In genomic region chr15:35560258-35560657, GRCh38 we compare ENCODE assay signal across 34 cellular contexts.
"Had no signal": no experiment of that assay in that cellular context is flagged by ENCODE, and none has a peak within 500 bp of the region (broad histone marks: within the 10 kb centered on the region; RNA-seq: fewer than 3 reads in every experiment).

No MANE protein-coding gene starts in this region.

- ATAC-seq: activated CD8-positive, alpha-beta T cell treated with anti-CD3 and anti-CD28 coated beads for 36 hours; activated naive CD4-positive, alpha-beta T cell treated with anti-CD3 and anti-CD28 coated beads, Interleukin-2, amount 50 U/mL, for 72 hours; activated T-cell treated with anti-CD3 and anti-CD28 coated beads, Interleukin-2, amount 50 U/mL, for 4 hours; activated T-cell treated with anti-CD3 and anti-CD28 coated beads, Interleukin-2, amount 50 U/mL, for 72 hours; activated T-helper 17 cell treated with anti-CD3 and anti-CD28 coated beads, Interleukin-2, amount 50 U/mL, for 72 hours had no signal

- FAIRE-seq: TTC549 had no signal

- H3K27me3 Mint-ChIP-seq: activated B cell treated with CpG ODN at 0.5 μM for 24 hours; activated CD4-positive, alpha-beta memory T cell treated with anti-CD3 and anti-CD28 coated beads for 36 hours; activated CD4-positive, alpha-beta T cell treated with anti-CD3 and anti-CD28 coated beads, Interleukin-2, amount 10 ng/mL, durations not matched to agents 24 days and 14 days; activated CD8-positive, alpha-beta T cell treated with anti-CD3 and anti-CD28 coated beads for 36 hours; activated naive CD8-positive, alpha-beta T cell treated with anti-CD3 and anti-CD28 coated beads for 36 hours; activated T-helper 17 cell treated with anti-CD3 and anti-CD28 coated beads, Interleukin-2, amount 50 U/mL, for 72 hours; brain had no signal

- H3K9me3 Mint-ChIP-seq: activated B cell treated with CpG ODN at 0.5 μM for 24 hours; activated CD4-positive, alpha-beta memory T cell treated with anti-CD3 and anti-CD28 coated beads for 36 hours; activated CD4-positive, alpha-beta T cell treated with anti-CD3 and anti-CD28 coated beads, Interleukin-2, amount 10 ng/mL, durations not matched to agents 24 days and 14 days; activated CD8-positive, alpha-beta T cell treated with anti-CD3 and anti-CD28 coated beads for 36 hours; activated naive CD4-positive, alpha-beta T cell treated with anti-CD3 and anti-CD28 coated beads for 36 hours; activated naive CD4-positive, alpha-beta T cell treated with anti-CD3 and anti-CD28 coated beads, Interleukin-2, amount 50 U/mL, for 72 hours; activated naive CD8-positive, alpha-beta T cell treated with anti-CD3 and anti-CD28 coated beads for 36 hours; activated T-cell treated with anti-CD3 and anti-CD28 coated beads, Interleukin-2, amount 50 U/mL, for 4 hours; activated T-helper 1 cell treated with anti-CD3 and anti-CD28 coated beads, Interleukin-12 subunit alpha, Interleukin-12 subunit beta, Interleukin-2, Interleukin-4 antibody, amounts not matched to agents 30 ng/mL and 10 ng/mL and 1 ng/mL, durations not matched to agents 14 hours and 24 hours and 36 hours; activated T-helper 17 cell treated with anti-CD3 and anti-CD28 coated beads, Interleukin-2, amount 50 U/mL, for 72 hours; T-helper 1 cell treated with Interleukin-12 subunit alpha and Interleukin-12 subunit beta and Interleukin-4 antibody, amounts not matched to agents 30 μg/mL and 1 μg/mL, for 36 hours; T-helper 2 cell treated with Interferon-gamma antibody and Interleukin-4, amounts not matched to agents 5 μg/mL and 100 μg/mL, for 36 hours had no signal

- DNase-seq: activated B cell treated with CpG ODN at 0.5 μM for 24 hours; activated CD4-positive, alpha-beta memory T cell treated with anti-CD3 and anti-CD28 coated beads for 36 hours; activated CD4-positive, alpha-beta T cell treated with anti-CD3 and anti-CD28 coated beads for 4 hours; activated CD4-positive, alpha-beta T cell treated with anti-CD3 and anti-CD28 coated beads, Interleukin-2, amount 10 ng/mL, durations not matched to agents 24 days and 14 days; activated CD4-positive, alpha-beta T cell treated with anti-CD3 and anti-CD28 coated beads, Interleukin-2, amount 50 U/mL, for 1 hour; activated CD4-positive, alpha-beta T cell treated with anti-CD3 and anti-CD28 coated beads, Interleukin-2, amount 50 U/mL, for 4 hours; activated CD4-positive, CD25-positive, alpha-beta regulatory T cell treated with anti-CD3 and anti-CD28 coated beads, Interleukin-2, amount 50 U/mL, for 72 hours; activated CD8-positive, alpha-beta memory T cell treated with anti-CD3 and anti-CD28 coated beads, Interleukin-2, amount 50 U/mL, for 4 hours; activated CD8-positive, alpha-beta T cell treated with anti-CD3 and anti-CD28 coated beads for 36 hours; activated effector memory CD4-positive, alpha-beta T cell treated with anti-CD3 and anti-CD28 coated beads, Interleukin-2, amount 50 U/mL, for 16 hours; activated gamma-delta T cell treated with Interleukin-2 at 50 U/mL for 16 hours; activated naive CD4-positive, alpha-beta T cell; activated naive CD4-positive, alpha-beta T cell treated with anti-CD3 and anti-CD28 coated beads for 36 hours; activated naive CD4-positive, alpha-beta T cell treated with anti-CD3 and anti-CD28 coated beads, Interleukin-2, amount 50 U/mL, for 16 hours; activated naive CD8-positive, alpha-beta T cell treated with anti-CD3 and anti-CD28 coated beads for 36 hours; activated T-cell treated with anti-CD3 and anti-CD28 coated beads for 4 hours; activated T-cell treated with anti-CD3 and anti-CD28 coated beads, Interleukin-2, amount 50 U/mL, for 1 hour; activated T-cell treated with anti-CD3 and anti-CD28 coated beads, Interleukin-2, amount 50 U/mL, for 4 hours; activated T-cell treated with anti-CD3 and anti-CD28 coated beads, Interleukin-2, amount 50 U/mL, for 72 hours; amniotic stem cell; aorta; central memory CD4-positive, alpha-beta T cell; T-helper 1 cell; T-helper 2 cell; T-helper 9 cell had no signal

- H3K4me3 Mint-ChIP-seq: activated B cell treated with CpG ODN at 0.5 μM for 24 hours; activated CD4-positive, alpha-beta memory T cell treated with anti-CD3 and anti-CD28 coated beads for 36 hours; activated CD4-positive, alpha-beta T cell treated with anti-CD3 and anti-CD28 coated beads, Interleukin-2, amount 10 ng/mL, durations not matched to agents 24 days and 14 days; activated CD8-positive, alpha-beta T cell treated with anti-CD3 and anti-CD28 coated beads for 36 hours; activated naive CD4-positive, alpha-beta T cell treated with anti-CD3 and anti-CD28 coated beads for 36 hours; activated naive CD8-positive, alpha-beta T cell treated with anti-CD3 and anti-CD28 coated beads for 36 hours; activated T-cell treated with anti-CD3 and anti-CD28 coated beads, Interleukin-2, amount 50 U/mL, for 4 hours; activated T-cell treated with anti-CD3 and anti-CD28 coated beads, Interleukin-2, amount 50 U/mL, for 72 hours; activated T-helper 1 cell treated with anti-CD3 and anti-CD28 coated beads, Interleukin-12 subunit alpha, Interleukin-12 subunit beta, Interleukin-2, Interleukin-4 antibody, amounts not matched to agents 30 ng/mL and 10 ng/mL and 1 ng/mL, durations not matched to agents 14 hours and 24 hours and 36 hours; activated T-helper 17 cell treated with anti-CD3 and anti-CD28 coated beads, Interleukin-2, amount 50 U/mL, for 72 hours; brain; T-helper 1 cell treated with Interleukin-12 subunit alpha and Interleukin-12 subunit beta and Interleukin-4 antibody, amounts not matched to agents 30 μg/mL and 1 μg/mL, for 36 hours; T-helper 2 cell treated with Interferon-gamma antibody and Interleukin-4, amounts not matched to agents 5 μg/mL and 100 μg/mL, for 36 hours had no signal

- H3K36me3 ChIP-seq: adrenal gland had no signal

- H3K27ac ChIP-seq: VCaP had no signal

- H3K4me1 Mint-ChIP-seq: activated B cell treated with CpG ODN at 0.5 μM for 24 hours; activated CD4-positive, alpha-beta T cell treated with anti-CD3 and anti-CD28 coated beads, Interleukin-2, amount 10 ng/mL, durations not matched to agents 24 days and 14 days; activated naive CD8-positive, alpha-beta T cell treated with anti-CD3 and anti-CD28 coated beads for 36 hours; activated T-helper 17 cell treated with anti-CD3 and anti-CD28 coated beads, Interleukin-2, amount 50 U/mL, for 72 hours; brain had no signal

- H3K36me3 Mint-ChIP-seq: activated CD4-positive, alpha-beta memory T cell treated with anti-CD3 and anti-CD28 coated beads for 36 hours; activated naive CD4-positive, alpha-beta T cell treated with anti-CD3 and anti-CD28 coated beads, Interleukin-2, amount 50 U/mL, for 72 hours; activated naive CD8-positive, alpha-beta T cell treated with anti-CD3 and anti-CD28 coated beads for 36 hours; brain had no signal

- H3K27ac Mint-ChIP-seq: activated B cell treated with CpG ODN at 0.5 μM for 24 hours; activated CD4-positive, alpha-beta memory T cell treated with anti-CD3 and anti-CD28 coated beads for 36 hours; activated CD4-positive, alpha-beta T cell treated with anti-CD3 and anti-CD28 coated beads, Interleukin-2, amount 10 ng/mL, durations not matched to agents 24 days and 14 days; activated CD8-positive, alpha-beta T cell treated with anti-CD3 and anti-CD28 coated beads for 36 hours; activated naive CD4-positive, alpha-beta T cell treated with anti-CD3 and anti-CD28 coated beads for 36 hours; activated naive CD4-positive, alpha-beta T cell treated with anti-CD3 and anti-CD28 coated beads, Interleukin-2, amount 50 U/mL, for 72 hours; activated naive CD8-positive, alpha-beta T cell treated with anti-CD3 and anti-CD28 coated beads for 36 hours; activated T-cell treated with anti-CD3 and anti-CD28 coated beads, Interleukin-2, amount 50 U/mL, for 72 hours; activated T-helper 1 cell treated with anti-CD3 and anti-CD28 coated beads, Interleukin-12 subunit alpha, Interleukin-12 subunit beta, Interleukin-2, Interleukin-4 antibody, amounts not matched to agents 30 ng/mL and 10 ng/mL and 1 ng/mL, durations not matched to agents 14 hours and 24 hours and 36 hours; activated T-helper 17 cell treated with anti-CD3 and anti-CD28 coated beads, Interleukin-2, amount 50 U/mL, for 72 hours; T-helper 1 cell treated with Interleukin-12 subunit alpha and Interleukin-12 subunit beta and Interleukin-4 antibody, amounts not matched to agents 30 μg/mL and 1 μg/mL, for 36 hours; T-helper 2 cell treated with Interferon-gamma antibody and Interleukin-4, amounts not matched to agents 5 μg/mL and 100 μg/mL, for 36 hours had no signal

- H3K9me3 ChIP-seq: adrenal gland had no signal

- H3K27me3 ChIP-seq: adrenal gland had no signal

- H3K4me3 ChIP-seq: adrenal gland had no signal
